Comparison of ENCODE assay signal across 1 cellular context in the genomic region with DNA sequence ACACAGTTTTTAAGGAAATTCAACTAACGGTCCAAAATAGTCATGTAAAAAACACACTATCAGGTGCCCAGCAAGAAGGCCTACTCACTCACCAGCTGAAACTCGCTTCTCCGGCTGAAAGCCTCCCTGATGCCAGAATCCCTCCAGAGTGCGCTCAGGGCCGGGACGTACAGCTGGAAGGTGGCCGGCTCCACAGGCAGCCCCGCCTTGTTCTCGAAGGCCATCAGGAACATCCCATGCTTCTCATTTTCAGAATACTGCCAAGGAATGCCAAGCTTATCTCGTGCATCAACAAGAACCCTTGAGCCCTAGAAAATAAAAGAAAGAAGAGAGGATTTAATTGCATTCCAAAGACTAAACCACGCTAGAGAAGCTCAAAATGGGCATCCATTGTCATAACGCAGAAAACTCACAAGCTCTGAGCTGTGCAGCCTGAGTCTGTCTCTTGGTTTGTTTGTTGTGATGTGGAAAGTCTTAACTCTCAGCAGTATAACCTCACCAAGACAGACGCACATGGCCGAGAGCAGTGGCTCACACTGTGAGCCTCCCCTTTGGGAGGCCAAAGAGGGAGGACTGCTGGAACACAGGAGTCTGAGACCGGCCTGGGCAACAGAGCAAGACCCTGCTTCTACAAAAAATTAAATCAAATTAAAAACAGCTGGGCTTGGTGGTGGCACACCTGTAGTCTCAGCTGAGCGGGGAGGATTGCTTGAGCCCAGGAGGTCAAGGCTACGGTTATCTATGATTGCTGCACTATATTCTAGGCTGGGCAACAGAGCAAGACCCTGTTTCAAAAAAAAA.
TF ChIP-seq lines count a peak whose summit lies in the region.

No MANE protein-coding gene starts in this region.

TF ChIP-seq in IMR-90, 13 proteins besides CTCF, POLR2A, EP300 and RAD21:
- TF ChIP-seq CHD1 (IDR thresholded peaks at IDR 0.05; ENCODE audit: low read depth, low read length) (no peak), NFE2L2 (IDR thresholded peaks at IDR 0.05; ENCODE audit: low read depth, low read length) (no peak), CEBPB (IDR thresholded peaks at IDR 0.05; ENCODE audit: low read depth, low read length) (no peak), BHLHE40 (IDR thresholded peaks at IDR 0.05; ENCODE audit: low read depth, low read length) (no peak), MAZ (IDR thresholded peaks at IDR 0.05; ENCODE audit: borderline replicate concordance, low read depth, low read length) (no peak), MXI1 (IDR thresholded peaks at IDR 0.05; ENCODE audit: borderline replicate concordance, low read depth, low read length) (no peak), RFX5 (IDR thresholded peaks at IDR 0.05; ENCODE audit: low read depth, low read length) (no peak), FOS (IDR thresholded peaks at IDR 0.05; ENCODE audit: low read depth, low read length) (no peak), RCOR1 (IDR thresholded peaks at IDR 0.05; ENCODE audit: insufficient replicate concordance, low read length) (no peak), MAFK (IDR thresholded peaks at IDR 0.05; ENCODE audit: low read depth, low read length) (no peak), SMC3 (IDR thresholded peaks at IDR 0.05; ENCODE audit: low read depth, low read length) (no peak)
- TF ChIP-seq, protein P1, sequence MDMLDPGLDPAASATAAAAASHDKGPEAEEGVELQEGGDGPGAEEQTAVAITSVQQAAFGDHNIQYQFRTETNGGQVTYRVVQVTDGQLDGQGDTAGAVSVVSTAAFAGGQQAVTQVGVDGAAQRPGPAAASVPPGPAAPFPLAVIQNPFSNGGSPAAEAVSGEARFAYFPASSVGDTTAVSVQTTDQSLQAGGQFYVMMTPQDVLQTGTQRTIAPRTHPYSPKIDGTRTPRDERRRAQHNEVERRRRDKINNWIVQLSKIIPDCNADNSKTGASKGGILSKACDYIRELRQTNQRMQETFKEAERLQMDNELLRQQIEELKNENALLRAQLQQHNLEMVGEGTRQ (IDR thresholded peaks at IDR 0.05; ENCODE audit: low read depth, low read length), result no peak
- TF ChIP-seq, protein P2, sequence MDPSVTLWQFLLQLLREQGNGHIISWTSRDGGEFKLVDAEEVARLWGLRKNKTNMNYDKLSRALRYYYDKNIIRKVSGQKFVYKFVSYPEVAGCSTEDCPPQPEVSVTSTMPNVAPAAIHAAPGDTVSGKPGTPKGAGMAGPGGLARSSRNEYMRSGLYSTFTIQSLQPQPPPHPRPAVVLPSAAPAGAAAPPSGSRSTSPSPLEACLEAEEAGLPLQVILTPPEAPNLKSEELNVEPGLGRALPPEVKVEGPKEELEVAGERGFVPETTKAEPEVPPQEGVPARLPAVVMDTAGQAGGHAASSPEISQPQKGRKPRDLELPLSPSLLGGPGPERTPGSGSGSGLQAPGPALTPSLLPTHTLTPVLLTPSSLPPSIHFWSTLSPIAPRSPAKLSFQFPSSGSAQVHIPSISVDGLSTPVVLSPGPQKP (IDR thresholded peaks at IDR 0.05; ENCODE audit: borderline replicate concordance, low read depth, low read length), result no peak
